ENCODE assay signal across 9 cellular contexts in genomic region chr11:19905280-19905853, GRCh38.
A peak's percentile ranks its signal among the peaks of the same experiment; 100 is the strongest.
DNase-seq lines count a peak whose midpoint lies in the region; ATAC-seq, FAIRE-seq and TF ChIP-seq lines count a peak whose summit lies in the region.
"Had no signal": no experiment of that assay in that cellular context is flagged by ENCODE, and none has a peak within 500 bp of the region (broad histone marks: within the 10 kb centered on the region; RNA-seq: fewer than 3 reads in every experiment).

No MANE protein-coding gene starts in this region.

- H2BK15ac ChIP-seq in neuronal stem cell (ENCODE audit: low read length): no peak overlapping the region

- peaks cover 24% of the 10 kb centered on the region for H3K4me1 Mint-ChIP-seq in GM23338
- H3K4me1 Mint-ChIP-seq: activated naive CD4-positive, alpha-beta T cell treated with anti-CD3 and anti-CD28 coated beads, Interleukin-2, amount 50 U/mL, for 24 hours had no signal

- H3K4me2 ChIP-seq in GM23338: no peak overlapping the region
- H3K4me2 ChIP-seq in neuronal stem cell (ENCODE audit: insufficient read depth, low read length, poor library complexity, severe bottlenecking): no peak overlapping the region

- no peaks in the 10 kb centered on the region; the same call in 1 of the 2 replicates for H3K79me2 ChIP-seq in GM23338 (replicated peaks; ENCODE audit: insufficient read depth)

- H2BK120ac ChIP-seq in neuronal stem cell (ENCODE audit: low read depth, low read length): no peak overlapping the region

- no peak overlapping the region for H3K4me3 ChIP-seq in GM23338
- no peak overlapping the region for H3K4me3 ChIP-seq in epithelial cell of proximal tubule (ENCODE audit: low read depth, low read length)
- H3K4me3 ChIP-seq in neuronal stem cell (ENCODE audit: low read length in 2 of 2): no peak overlapping the region

- H2BK12ac ChIP-seq in neuronal stem cell (ENCODE audit: low read length): no peak overlapping the region

- intact Hi-C loops in posterior vena cava (cut with DNase I): no loop called here

- no peak for TF ChIP-seq POLR2A in GM12892 (IDR thresholded peaks at IDR 0.05; ENCODE audit: low read depth, low read length)

- no peak overlapping the region for H3K18ac ChIP-seq in neuronal stem cell (ENCODE audit: low read length)

- H3K27me3 Mint-ChIP-seq in GM23338 (ENCODE audit: insufficient read depth, low read depth, poor library complexity): no peaks in the 10 kb centered on the region
- H3K27me3 Mint-ChIP-seq: activated naive CD4-positive, alpha-beta T cell treated with anti-CD3 and anti-CD28 coated beads, Interleukin-2, amount 50 U/mL, for 24 hours had no signal

- H3K4me1 ChIP-seq in GM23338 (ENCODE audit: insufficient read depth) (no peaks in the 10 kb centered on the region; the same call in 1 of the 2 replicates), neuronal stem cell (ENCODE audit: control insufficient read depth in 2 of 2, insufficient read depth in 1 of 2, low read depth in 1 of 2, low read length in 2 of 2) (peaks cover 2 to 3% of the 10 kb centered on the region in 2 donors)

- no peaks in the 10 kb centered on the region for H3K36me3 ChIP-seq in GM23338 (ENCODE audit: insufficient read depth)
- no peaks in the 10 kb centered on the region for H3K36me3 ChIP-seq in neuronal stem cell (replicated peaks in 1 of 2; ENCODE audit: control insufficient read depth in 2 of 2, insufficient read depth in 2 of 2, low read length in 2 of 2)

- WGBS in neuronal stem cell (ENCODE audit: extremely low coverage in 2 of 2, insufficient read length in 2 of 2, insufficient replicate concordance in 1 of 2), 2 donors: no CpG with 5 or more reads among the region's 2 CpGs

- no peak overlapping the region for H3K23ac ChIP-seq in neuronal stem cell (ENCODE audit: low read depth, low read length, poor library complexity)

- no peak overlapping the region for H2AK5ac ChIP-seq in neuronal stem cell (ENCODE audit: low read depth, low read length)

- no peak for FAIRE-seq in GM12892 (lab: Jason Lieb, UNC)

- no peaks in the 10 kb centered on the region for H3K79me1 ChIP-seq in neuronal stem cell (ENCODE audit: low read depth, low read length)

- DNase-seq in A172 (ENCODE audit: low spot score): peak; percentile 49
- peak; percentile 76 for DNase-seq in GM23338 (ENCODE audit: low spot score)
- DNase-seq in NCI-H82 treated with DMSO at 0.1 percent for 48 hours (lab: John Stamatoyannopoulos, UW; ENCODE audit: unreplicated experiment): peak; percentile 7
- DNase-seq in epithelial cell of proximal tubule (ENCODE audit: low read depth): no peak
- peak; percentile 33 for DNase-seq in neuronal stem cell (ENCODE audit: low spot score)
- no peak for DNase-seq in GM12892 (ENCODE audit: insufficient read length)
- DNase-seq in stimulated activated naive CD4-positive, alpha-beta T cell treated with Interleukin-2 at 50 U/mL for 16 hours (lab: John Stamatoyannopoulos, UW): no peak
- no peak for DNase-seq in posterior vena cava (ENCODE audit: low spot score)

- no peak overlapping the region for H4K91ac ChIP-seq in neuronal stem cell (ENCODE audit: low read depth, low read length, poor library complexity)

- peaks cover 10% of the 10 kb centered on the region for H3K36me3 Mint-ChIP-seq in GM23338 (ENCODE audit: low read depth)
- H3K36me3 Mint-ChIP-seq: activated naive CD4-positive, alpha-beta T cell treated with anti-CD3 and anti-CD28 coated beads, Interleukin-2, amount 50 U/mL, for 24 hours had no signal

- no peak overlapping the region for H3K4ac ChIP-seq in neuronal stem cell (ENCODE audit: low read length)

- H3K4me3 Mint-ChIP-seq in GM23338: no peak overlapping the region
- H3K4me3 Mint-ChIP-seq: activated naive CD4-positive, alpha-beta T cell treated with anti-CD3 and anti-CD28 coated beads, Interleukin-2, amount 50 U/mL, for 24 hours had no signal

- H3K27me3 ChIP-seq in GM23338 (ENCODE audit: insufficient read depth) (no peaks in the 10 kb centered on the region), neuronal stem cell (ENCODE audit: control insufficient read depth in 3 of 3, insufficient read depth in 3 of 3, low read depth in 1 of 3, low read length in 3 of 3) (no peaks in the 10 kb centered on the region)

- H3K9me3 Mint-ChIP-seq in GM23338: no peaks in the 10 kb centered on the region
- H3K9me3 Mint-ChIP-seq: activated naive CD4-positive, alpha-beta T cell treated with anti-CD3 and anti-CD28 coated beads, Interleukin-2, amount 50 U/mL, for 24 hours had no signal

- no peaks in the 10 kb centered on the region for H3K9me2 ChIP-seq in GM23338 (ENCODE audit: insufficient read depth)

- H3K14ac ChIP-seq in neuronal stem cell (ENCODE audit: low read length): no peak overlapping the region

- no peaks in the 10 kb centered on the region; the same call in 1 of the 2 replicates for H3F3A ChIP-seq in GM23338 (replicated peaks; ENCODE audit: low read depth)

- H4K20me1 ChIP-seq in GM23338 (replicated peaks; ENCODE audit: insufficient read depth): no peaks in the 10 kb centered on the region

- H3K27ac ChIP-seq in GM23338 (ENCODE audit: low read depth) (no peak overlapping the region), neuronal stem cell (replicated peaks; ENCODE audit: low read length) (no peak overlapping the region)

- no peak overlapping the region for H4K8ac ChIP-seq in neuronal stem cell (ENCODE audit: low read depth, low read length)

- TF ChIP-seq CTCF in GM23338 (conservative IDR thresholded peaks at IDR 0.05; ENCODE audit: low read depth in 2 of 2): peak; percentile 65 to 87
- peak; percentile 65 for TF ChIP-seq CTCF in epithelial cell of proximal tubule (conservative IDR thresholded peaks at IDR 0.05; ENCODE audit: low read depth, low read length)

- H2BK5ac ChIP-seq in neuronal stem cell (ENCODE audit: low read length): no peak overlapping the region

- ATAC-seq in GM23338: peak; percentile 59

- H2AFZ ChIP-seq in GM23338 (no peak overlapping the region), neuronal stem cell (ENCODE audit: low read length) (no peak overlapping the region)

- H3K27ac Mint-ChIP-seq in GM23338: 0 out of 2 replicates have a peak overlapping the region, but pooled peaks have one; percentile 38
- H3K27ac Mint-ChIP-seq: activated naive CD4-positive, alpha-beta T cell treated with anti-CD3 and anti-CD28 coated beads, Interleukin-2, amount 50 U/mL, for 24 hours had no signal

- no peak overlapping the region for H3K9ac ChIP-seq in neuronal stem cell (ENCODE audit: low read depth, low read length, poor library complexity)

- H3K9me3 ChIP-seq in neuronal stem cell (replicated peaks in 1 of 2; ENCODE audit: control insufficient read depth in 2 of 2, insufficient read depth in 1 of 2, low read depth in 1 of 2, low read length in 2 of 2): no peaks in the 10 kb centered on the region

TF ChIP-seq in GM23338, 12 proteins besides CTCF, POLR2A, EP300 and RAD21:
- no peak for TF ChIP-seq EZH2phosphoT487 (IDR thresholded peaks at IDR 0.05; ENCODE audit: unreplicated experiment)
- TF ChIP-seq STAT1 (IDR thresholded peaks at IDR 0.05; ENCODE audit: unreplicated experiment): no peak
- TF ChIP-seq ETS1 (IDR thresholded peaks at IDR 0.05): no peak
- TF ChIP-seq EZH2 (IDR thresholded peaks at IDR 0.05; ENCODE audit: low read depth, unreplicated experiment): no peak
- TF ChIP-seq NANOG (IDR thresholded peaks at IDR 0.05; ENCODE audit: borderline replicate concordance): no peak
- no peak for TF ChIP-seq ZNF114 (CRISPR knock-in tag; IDR thresholded peaks at IDR 0.05)
- TF ChIP-seq JUNB (IDR thresholded peaks at IDR 0.05; ENCODE audit: unreplicated experiment): no peak

Comparison
In these comparisons a context has a peak if more than half of its experiments do, and no peak if none do; other contexts are left out.
1. DNase-seq: peak in A172 (single experiment), GM23338 (single experiment), NCI-H82 treated with DMSO at 0.1 percent for 48 hours (single experiment) and neuronal stem cell (single experiment); none in epithelial cell of proximal tubule (single experiment), GM12892 (single experiment), stimulated activated naive CD4-positive, alpha-beta T cell treated with Interleukin-2 at 50 U/mL for 16 hours (single experiment) and posterior vena cava (single experiment).